Comparison of ENCODE assay signal across 8 cellular contexts in the genomic region with DNA sequence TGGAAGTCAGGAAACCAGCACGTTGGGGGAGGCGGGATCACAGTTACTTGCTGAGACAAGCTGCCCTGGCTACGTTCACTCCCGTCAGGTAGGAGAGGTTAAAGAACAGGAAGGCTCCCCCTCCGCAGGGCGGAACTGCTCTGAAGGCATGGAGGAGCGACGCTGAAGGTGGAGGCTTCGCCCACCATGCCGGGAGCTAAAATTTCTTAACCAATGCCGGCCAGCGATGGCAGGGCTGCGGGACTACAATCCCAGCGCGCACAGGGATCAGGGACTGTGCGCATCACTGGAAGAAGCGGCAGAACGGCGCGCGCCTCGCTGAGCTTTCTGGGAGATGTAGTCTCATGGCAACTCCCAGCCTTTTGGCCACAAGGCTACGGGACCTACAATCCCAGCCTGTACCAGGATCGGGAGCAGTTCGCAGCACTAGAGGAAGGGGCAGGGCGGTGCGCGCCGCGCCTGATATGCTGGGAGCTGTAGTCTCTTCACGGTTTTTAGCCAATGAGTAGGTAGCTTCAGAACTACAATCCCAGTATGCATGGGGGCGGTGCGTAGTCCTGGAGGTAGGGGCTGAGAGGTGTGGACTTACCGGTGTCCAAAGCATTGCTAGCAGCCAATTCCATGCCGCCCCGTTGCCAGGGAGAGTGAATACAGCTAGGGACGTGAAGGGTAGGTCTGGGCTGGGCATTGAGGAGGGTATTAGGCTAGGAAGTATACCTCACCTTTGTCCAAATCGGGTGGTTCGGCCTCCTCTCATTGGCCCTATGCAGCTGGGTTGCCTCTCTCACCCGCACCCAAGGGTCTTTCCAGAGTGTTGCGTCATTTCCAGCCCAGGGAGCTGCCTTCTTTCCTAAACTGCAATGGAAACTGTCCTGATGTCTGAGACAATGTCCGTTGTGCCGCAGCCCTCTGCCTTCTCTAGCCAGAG. TPM values are rescaled to one million over a fixed set of nuclear protein-coding genes. Genes with fewer than 3 reads are reported as not detected.
DNase-seq lines count a peak whose midpoint lies in the region; ATAC-seq and TF ChIP-seq lines count a peak whose summit lies in the region.

No MANE protein-coding gene starts in this region.

- H3K4me3 ChIP-seq in AG04449 (ENCODE audit: low read depth, low read length) (peak overlapping the region; percentile 84), NT2/D1 (ENCODE audit: insufficient read length, low read depth) (peak overlapping the region; percentile 87), esophagus squamous epithelium (peak overlapping the region; percentile 41 to 85 (median 78)), muscle layer of colon (ENCODE audit: low read depth in 1 of 2, low read length in 2 of 2) (peak overlapping the region; percentile 70 to 100)

- no peaks in the 10 kb centered on the region for H3K4me1 ChIP-seq in NT2/D1 (ENCODE audit: insufficient read depth, insufficient read length)
- peaks cover 0 to 13% (median 3%) of the 10 kb centered on the region in 3 donors for H3K4me1 ChIP-seq in esophagus squamous epithelium
- peaks cover 7% of the 10 kb centered on the region for H3K4me1 ChIP-seq in muscle layer of colon (ENCODE audit: insufficient read depth, low read length)

- POLR2A ChIA-PET in AG04449 (lab: Yijun Ruan, JAX), result interaction anchor here (0.6 to 1.3 kb wide), 6 partner anchors 13 to 1715 kb away, joined by 3 to 10 read pairs (median 4); partner anchors contain the start of genes ZNF100, ZNF486, ZNF682 and ZNF90

- H3K36me3 ChIP-seq in NT2/D1 (ENCODE audit: insufficient read depth, insufficient read length, low read length) (no peaks in the 10 kb centered on the region), esophagus squamous epithelium (no peaks in the 10 kb centered on the region), muscle layer of colon (ENCODE audit: insufficient read depth, low read length) (no peaks in the 10 kb centered on the region)

- WGBS in esophagus squamous epithelium, 2 donors, result 0 to 1% methylated on average over 18 to 34 of the region's 43 CpGs

- CTCF ChIA-PET in AG04449 (lab: Yijun Ruan, JAX), result no interaction called here

- no peaks in the 10 kb centered on the region for H3K9me3 ChIP-seq in NT2/D1 (ENCODE audit: insufficient read depth, low read length)
- no peaks in the 10 kb centered on the region for H3K9me3 ChIP-seq in esophagus squamous epithelium
- no peaks in the 10 kb centered on the region for H3K9me3 ChIP-seq in muscle layer of colon (ENCODE audit: low read length)

- DNase-seq in AG04449 (ENCODE audit: low read depth, low spot score), result peak; percentile 85
- peak; percentile 99 for DNase-seq in NT2/D1 (ENCODE audit: low read depth, low spot score)
- DNase-seq in activated T-cell treated with anti-CD3 and anti-CD28 coated beads, Interleukin-2, amount 50 U/mL, for 48 hours, result peak; percentile 78 to 82
- peak; percentile 54 for DNase-seq in esophagus squamous epithelium (lab: John Stamatoyannopoulos, UW)
- peak; percentile 79 for DNase-seq in stimulated activated CD8-positive, alpha-beta memory T cell treated with anti-CD3 and anti-CD28 coated beads, Interleukin-4, amount 100 ng/mL, for 48 hours

- ATAC-seq in GM19025 (IDR thresholded peaks at IDR 0.05; ENCODE audit: low read depth, unreplicated experiment) (peak; percentile 94), HG03439 (IDR thresholded peaks at IDR 0.05; ENCODE audit: unreplicated experiment) (peak; percentile 80)

- intact Hi-C loops in esophagus squamous epithelium (cut with DNase I), result no loop called here

- TF ChIP-seq POLR2A in esophagus squamous epithelium (IDR thresholded peaks at IDR 0.05), result no peak

- H3K27me3 ChIP-seq in NT2/D1 (ENCODE audit: insufficient read depth, insufficient read length), result no peaks in the 10 kb centered on the region
- no peaks in the 10 kb centered on the region for H3K27me3 ChIP-seq in esophagus squamous epithelium
- H3K27me3 ChIP-seq in muscle layer of colon (ENCODE audit: control insufficient read depth in 1 of 2, insufficient read depth in 2 of 2, low read length in 2 of 2), result no peaks in the 10 kb centered on the region

- TF ChIP-seq CTCF in AG04449 (IDR thresholded peaks at IDR 0.05; ENCODE audit: insufficient read depth, low read length, missing control alignments) (no peak), esophagus squamous epithelium (IDR thresholded peaks at IDR 0.05) (no peak)

- H3K9ac ChIP-seq in NT2/D1 (ENCODE audit: insufficient read length, low read depth) (peak overlapping the region; percentile 83), muscle layer of colon (ENCODE audit: low read length) (peak overlapping the region; percentile 61)

- peak overlapping the region; percentile 63 to 88 (median 84) for H3K27ac ChIP-seq in esophagus squamous epithelium
- H3K27ac ChIP-seq in muscle layer of colon (ENCODE audit: low read depth, low read length), result peak overlapping the region; percentile 73

RNA-seq across cellular contexts. Expression of gene ZNF682, which starts 12.8 kb away (rescaled TPM):
- 1 to 10 TPM in 3 of 4 donors, under 1 TPM in 1; 0.73 to 3.1 (median 2.6) TPM for total RNA-seq in esophagus squamous epithelium

RNA-seq across cellular contexts. Expression of gene ZNF90, which starts 25.7 kb away (rescaled TPM):
- total RNA-seq in esophagus squamous epithelium, result 1 to 10 TPM in 3 of 4 donors, under 1 TPM in 1; 0.57 to 2.3 (median 1.5) TPM

Comparison
In these comparisons a context has a peak if more than half of its experiments do, and no peak if none do; other contexts are left out.
1. Peak in every context shown above with its lines: DNase-seq, ATAC-seq, H3K4me3 ChIP-seq and H3K27ac ChIP-seq.